19 cellular contexts compared by ENCODE assay signal in genomic region chr16:57540387-57540786, GRCh38. TPM values are rescaled to one million over a fixed set of nuclear protein-coding genes. Genes with fewer than 3 reads are reported as not detected.
DNase-seq lines count a peak whose midpoint lies in the region; ATAC-seq and TF ChIP-seq lines count a peak whose summit lies in the region.
"Had no signal": no experiment of that assay in that cellular context is flagged by ENCODE, and none has a peak within 500 bp of the region (broad histone marks: within the 10 kb centered on the region; RNA-seq: fewer than 3 reads in every experiment).

No MANE protein-coding gene starts in this region.

- DNase-seq in D341Med (ENCODE audit: low spot score), result peak; percentile 5
- DNase-seq in colonic mucosa, result peak; percentile 6
- DNase-seq in osteocyte (ENCODE audit: extremely low spot score, unreplicated experiment), result peak; percentile 49
- no peak for DNase-seq in DMS153 (lab: John Stamatoyannopoulos, UW)
- DNase-seq: activated CD4-positive, alpha-beta T cell treated with anti-CD3 and anti-CD28 coated beads for 1 hour; mesenchymal stem cell; NCI-H69; OCI-M1; substantia nigra; T1000 had no signal

- H3K4me3 ChIP-seq in BLaER1, result no peak overlapping the region
- no peak overlapping the region for H3K4me3 ChIP-seq in colonic mucosa
- H3K4me3 ChIP-seq: GM23338 had no signal

- no peaks in the 10 kb centered on the region for H3K36me3 ChIP-seq in BLaER1
- no peaks in the 10 kb centered on the region for H3K36me3 ChIP-seq in colonic mucosa

- no peaks in the 10 kb centered on the region for H3K36me3 Mint-ChIP-seq in osteocyte (ENCODE audit: unreplicated experiment)

- no peak overlapping the region for H3K4me3 Mint-ChIP-seq in osteocyte (ENCODE audit: unreplicated experiment)
- H3K4me3 Mint-ChIP-seq: GM23338, neural crest cell had no signal

- TF ChIP-seq CTCF in colonic mucosa (IDR thresholded peaks at IDR 0.05), result no peak
- no peak for TF ChIP-seq CTCF in osteocyte (IDR thresholded peaks at IDR 0.05)

- ATAC-seq in HG03439 (IDR thresholded peaks at IDR 0.05; ENCODE audit: unreplicated experiment), result no peak
- ATAC-seq in GM18873 (IDR thresholded peaks at IDR 0.05; ENCODE audit: low FRiP score, unreplicated experiment), result no peak
- ATAC-seq: GM23338 had no signal

- H3K27me3 ChIP-seq in BLaER1, result no peaks in the 10 kb centered on the region
- H3K27me3 ChIP-seq in colonic mucosa, result no peaks in the 10 kb centered on the region

- H3K9me3 Mint-ChIP-seq in osteocyte (ENCODE audit: unreplicated experiment), result no peaks in the 10 kb centered on the region
- H3K9me3 Mint-ChIP-seq: GM23338, neural crest cell had no signal

- no peaks in the 10 kb centered on the region for H3K9me3 ChIP-seq in BLaER1
- H3K9me3 ChIP-seq in colonic mucosa, result no peaks in the 10 kb centered on the region

- H3K27ac ChIP-seq in BLaER1, result no peak overlapping the region
- no peak overlapping the region for H3K27ac ChIP-seq in colonic mucosa
- H3K27ac ChIP-seq: HL-60 had no signal

- H3K4me1 Mint-ChIP-seq in osteocyte (ENCODE audit: unreplicated experiment), result peaks cover 25% of the 10 kb centered on the region

- no peak overlapping the region for H3K27ac Mint-ChIP-seq in osteocyte (ENCODE audit: unreplicated experiment)

- H3K4me2 ChIP-seq in BLaER1, result peak overlapping the region; percentile 73
- H3K4me2 ChIP-seq: GM23338 had no signal

- H3K9ac ChIP-seq in BLaER1 (no peak overlapping the region), colonic mucosa (ENCODE audit: low read depth in 2 of 2, low read length in 2 of 2) (no peak overlapping the region)

- intact Hi-C loops in colonic mucosa (cut with DNase I), result no loop called here

- peaks cover 92% of the 10 kb centered on the region for H3K4me1 ChIP-seq in BLaER1
- no peaks in the 10 kb centered on the region for H3K4me1 ChIP-seq in colonic mucosa

- no peaks in the 10 kb centered on the region; the same call in 1 of the 2 replicates for H4K20me1 ChIP-seq in BLaER1

- H3K27me3 Mint-ChIP-seq in osteocyte (ENCODE audit: unreplicated experiment), result peaks cover 4% of the 10 kb centered on the region

RNA-seq across cellular contexts. Expression of gene ADGRG5, which starts 2.1 kb away (rescaled TPM):
- total RNA-seq in colonic mucosa, result 1 to 10 TPM; 1.4 to 3.0 TPM
- not detected in 2 replicates for total RNA-seq in osteocyte
- total RNA-seq: bronchial epithelial cell, fibroblast of lung, SK-MEL-5 had no signal

RNA-seq across cellular contexts. Expression of gene CCDC102A, which starts 4.0 kb away (rescaled TPM):
- total RNA-seq in colonic mucosa, result 1 to 10 TPM; 1.9 to 2.5 TPM
- total RNA-seq in osteocyte, result 17.2 and 18.8 TPM in 2 replicates

RNA-seq across cellular contexts. Expression of gene DOK4, which starts 54.1 kb away (rescaled TPM):
- total RNA-seq in colonic mucosa (100 to 1,000 TPM; 121 to 141 TPM), osteocyte (22.5 and 24.4 TPM in 2 replicates)
